In the genomic region with DNA sequence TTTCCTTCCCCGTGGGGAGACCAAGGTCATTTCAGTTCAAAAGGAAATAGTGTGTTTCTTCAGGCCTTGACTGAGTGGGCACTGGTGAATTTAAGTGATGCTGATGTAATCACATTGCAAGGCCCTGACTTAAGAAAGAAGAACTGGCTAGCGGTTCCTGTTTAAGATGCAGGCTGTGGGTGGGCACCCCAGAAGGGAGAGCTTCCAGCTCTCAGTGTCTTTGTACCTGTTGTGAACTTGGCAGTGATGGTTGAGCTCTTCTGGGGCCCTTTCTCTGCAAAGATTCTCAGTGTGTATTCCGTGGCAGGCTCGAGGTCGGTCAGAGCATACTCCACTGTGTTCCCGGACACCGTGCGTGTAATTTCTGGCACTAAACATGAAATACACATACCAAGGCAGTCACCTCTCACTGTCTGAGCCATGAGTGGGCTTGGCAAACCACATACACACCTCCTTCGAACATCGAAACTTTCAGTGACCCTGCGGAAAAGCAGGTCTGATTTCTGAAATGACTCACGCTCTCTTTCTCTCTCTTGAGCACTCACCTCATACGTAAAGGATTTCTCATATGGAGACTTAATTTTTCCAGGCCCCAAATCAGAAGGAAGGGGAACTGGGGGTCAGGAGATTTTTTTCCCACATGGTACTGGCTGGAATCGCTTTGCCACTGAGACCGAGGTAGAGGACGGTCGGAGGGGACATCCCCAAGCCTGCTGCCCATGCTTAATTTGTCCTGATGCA, we compare ENCODE assay signal across 1 cellular context.
A peak's percentile ranks its signal among the peaks of the same experiment; 100 is the strongest.
TF ChIP-seq lines count a peak whose summit lies in the region.

No MANE protein-coding gene starts in this region.

TF ChIP-seq in GM12878, 131 proteins besides CTCF, POLR2A, EP300 and RAD21 (continued from another document and continues in another):
- TF ChIP-seq, protein P1, sequence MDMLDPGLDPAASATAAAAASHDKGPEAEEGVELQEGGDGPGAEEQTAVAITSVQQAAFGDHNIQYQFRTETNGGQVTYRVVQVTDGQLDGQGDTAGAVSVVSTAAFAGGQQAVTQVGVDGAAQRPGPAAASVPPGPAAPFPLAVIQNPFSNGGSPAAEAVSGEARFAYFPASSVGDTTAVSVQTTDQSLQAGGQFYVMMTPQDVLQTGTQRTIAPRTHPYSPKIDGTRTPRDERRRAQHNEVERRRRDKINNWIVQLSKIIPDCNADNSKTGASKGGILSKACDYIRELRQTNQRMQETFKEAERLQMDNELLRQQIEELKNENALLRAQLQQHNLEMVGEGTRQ (IDR thresholded peaks at IDR 0.05; ENCODE audit: borderline replicate concordance, low read depth, low read length): no peak
- TF ChIP-seq BMI1 (IDR thresholded peaks at IDR 0.05; ENCODE audit: borderline replicate concordance) (peak; percentile 71; the same call in 1 of the 2 replicates), NRF1 (conservative IDR thresholded peaks at IDR 0.05; ENCODE audit: low read depth, low read length) (no peak), CREB1 (IDR thresholded peaks at IDR 0.05; ENCODE audit: low read depth) (peak; percentile 54), FOS (IDR thresholded peaks at IDR 0.05; ENCODE audit: borderline replicate concordance, extremely low read depth, insufficient read length) (no peak), SIX5 (IDR thresholded peaks at IDR 0.05; ENCODE audit: low read depth, low read length, severe bottlenecking) (no peak), NFIC (IDR thresholded peaks at IDR 0.05; ENCODE audit: low read depth, low read length) (peak; percentile 93), BACH1 (IDR thresholded peaks at IDR 0.05; ENCODE audit: borderline replicate concordance) (peak; percentile 65; the same call in 1 of the 2 replicates), RELA (IDR thresholded peaks at IDR 0.05; ENCODE audit: borderline replicate concordance, partially characterized antibody) (no peak), MTA3 (IDR thresholded peaks at IDR 0.05; ENCODE audit: borderline replicate concordance, low read length) (peak; percentile 94), STAT3 (IDR thresholded peaks at IDR 0.05; ENCODE audit: low read depth, low read length) (no peak), MEF2B (IDR thresholded peaks at IDR 0.05; ENCODE audit: partially characterized antibody, poor library complexity, severe bottlenecking) (peak; percentile 69), KLF5 (IDR thresholded peaks at IDR 0.05; ENCODE audit: partially characterized antibody) (no peak), BCL11A (IDR thresholded peaks at IDR 0.05; ENCODE audit: low read depth, low read length) (peak; percentile 92), CBFB (IDR thresholded peaks at IDR 0.05; ENCODE audit: low read depth) (peak; percentile 88; the same call in 1 of the 2 replicates), NFXL1 (IDR thresholded peaks at IDR 0.05; ENCODE audit: borderline replicate concordance) (no peak), KDM1A (IDR thresholded peaks at IDR 0.05; ENCODE audit: borderline replicate concordance) (no peak), KAT2A (conservative IDR thresholded peaks at IDR 0.05; ENCODE audit: control insufficient read depth, low read depth, low read length) (no peak)
- TF ChIP-seq, protein P2, sequence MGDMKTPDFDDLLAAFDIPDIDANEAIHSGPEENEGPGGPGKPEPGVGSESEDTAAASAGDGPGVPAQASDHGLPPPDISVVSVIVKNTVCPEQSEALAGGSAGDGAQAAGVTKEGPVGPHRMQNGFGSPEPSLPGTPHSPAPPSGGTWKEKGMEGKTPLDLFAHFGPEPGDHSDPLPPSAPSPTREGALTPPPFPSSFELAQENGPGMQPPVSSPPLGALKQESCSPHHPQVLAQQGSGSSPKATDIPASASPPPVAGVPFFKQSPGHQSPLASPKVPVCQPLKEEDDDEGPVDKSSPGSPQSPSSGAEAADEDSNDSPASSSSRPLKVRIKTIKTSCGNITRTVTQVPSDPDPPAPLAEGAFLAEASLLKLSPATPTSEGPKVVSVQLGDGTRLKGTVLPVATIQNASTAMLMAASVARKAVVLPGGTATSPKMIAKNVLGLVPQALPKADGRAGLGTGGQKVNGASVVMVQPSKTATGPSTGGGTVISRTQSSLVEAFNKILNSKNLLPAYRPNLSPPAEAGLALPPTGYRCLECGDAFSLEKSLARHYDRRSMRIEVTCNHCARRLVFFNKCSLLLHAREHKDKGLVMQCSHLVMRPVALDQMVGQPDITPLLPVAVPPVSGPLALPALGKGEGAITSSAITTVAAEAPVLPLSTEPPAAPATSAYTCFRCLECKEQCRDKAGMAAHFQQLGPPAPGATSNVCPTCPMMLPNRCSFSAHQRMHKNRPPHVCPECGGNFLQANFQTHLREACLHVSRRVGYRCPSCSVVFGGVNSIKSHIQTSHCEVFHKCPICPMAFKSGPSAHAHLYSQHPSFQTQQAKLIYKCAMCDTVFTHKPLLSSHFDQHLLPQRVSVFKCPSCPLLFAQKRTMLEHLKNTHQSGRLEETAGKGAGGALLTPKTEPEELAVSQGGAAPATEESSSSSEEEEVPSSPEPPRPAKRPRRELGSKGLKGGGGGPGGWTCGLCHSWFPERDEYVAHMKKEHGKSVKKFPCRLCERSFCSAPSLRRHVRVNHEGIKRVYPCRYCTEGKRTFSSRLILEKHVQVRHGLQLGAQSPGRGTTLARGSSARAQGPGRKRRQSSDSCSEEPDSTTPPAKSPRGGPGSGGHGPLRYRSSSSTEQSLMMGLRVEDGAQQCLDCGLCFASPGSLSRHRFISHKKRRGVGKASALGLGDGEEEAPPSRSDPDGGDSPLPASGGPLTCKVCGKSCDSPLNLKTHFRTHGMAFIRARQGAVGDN (IDR thresholded peaks at IDR 0.05): no peak
- TF ChIP-seq, protein P3, sequence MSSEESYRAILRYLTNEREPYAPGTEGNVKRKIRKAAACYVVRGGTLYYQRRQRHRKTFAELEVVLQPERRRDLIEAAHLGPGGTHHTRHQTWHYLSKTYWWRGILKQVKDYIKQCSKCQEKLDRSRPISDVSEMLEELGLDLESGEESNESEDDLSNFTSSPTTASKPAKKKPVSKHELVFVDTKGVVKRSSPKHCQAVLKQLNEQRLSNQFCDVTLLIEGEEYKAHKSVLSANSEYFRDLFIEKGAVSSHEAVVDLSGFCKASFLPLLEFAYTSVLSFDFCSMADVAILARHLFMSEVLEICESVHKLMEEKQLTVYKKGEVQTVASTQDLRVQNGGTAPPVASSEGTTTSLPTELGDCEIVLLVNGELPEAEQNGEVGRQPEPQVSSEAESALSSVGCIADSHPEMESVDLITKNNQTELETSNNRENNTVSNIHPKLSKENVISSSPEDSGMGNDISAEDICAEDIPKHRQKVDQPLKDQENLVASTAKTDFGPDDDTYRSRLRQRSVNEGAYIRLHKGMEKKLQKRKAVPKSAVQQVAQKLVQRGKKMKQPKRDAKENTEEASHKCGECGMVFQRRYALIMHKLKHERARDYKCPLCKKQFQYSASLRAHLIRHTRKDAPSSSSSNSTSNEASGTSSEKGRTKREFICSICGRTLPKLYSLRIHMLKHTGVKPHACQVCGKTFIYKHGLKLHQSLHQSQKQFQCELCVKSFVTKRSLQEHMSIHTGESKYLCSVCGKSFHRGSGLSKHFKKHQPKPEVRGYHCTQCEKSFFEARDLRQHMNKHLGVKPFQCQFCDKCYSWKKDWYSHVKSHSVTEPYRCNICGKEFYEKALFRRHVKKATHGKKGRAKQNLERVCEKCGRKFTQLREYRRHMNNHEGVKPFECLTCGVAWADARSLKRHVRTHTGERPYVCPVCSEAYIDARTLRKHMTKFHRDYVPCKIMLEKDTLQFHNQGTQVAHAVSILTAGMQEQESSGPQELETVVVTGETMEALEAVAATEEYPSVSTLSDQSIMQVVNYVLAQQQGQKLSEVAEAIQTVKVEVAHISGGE (CRISPR knock-in tag; IDR thresholded peaks at IDR 0.05): no peak
- TF ChIP-seq, protein P4, sequence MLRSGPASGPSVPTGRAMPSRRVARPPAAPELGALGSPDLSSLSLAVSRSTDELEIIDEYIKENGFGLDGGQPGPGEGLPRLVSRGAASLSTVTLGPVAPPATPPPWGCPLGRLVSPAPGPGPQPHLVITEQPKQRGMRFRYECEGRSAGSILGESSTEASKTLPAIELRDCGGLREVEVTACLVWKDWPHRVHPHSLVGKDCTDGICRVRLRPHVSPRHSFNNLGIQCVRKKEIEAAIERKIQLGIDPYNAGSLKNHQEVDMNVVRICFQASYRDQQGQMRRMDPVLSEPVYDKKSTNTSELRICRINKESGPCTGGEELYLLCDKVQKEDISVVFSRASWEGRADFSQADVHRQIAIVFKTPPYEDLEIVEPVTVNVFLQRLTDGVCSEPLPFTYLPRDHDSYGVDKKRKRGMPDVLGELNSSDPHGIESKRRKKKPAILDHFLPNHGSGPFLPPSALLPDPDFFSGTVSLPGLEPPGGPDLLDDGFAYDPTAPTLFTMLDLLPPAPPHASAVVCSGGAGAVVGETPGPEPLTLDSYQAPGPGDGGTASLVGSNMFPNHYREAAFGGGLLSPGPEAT (IDR thresholded peaks at IDR 0.05; ENCODE audit: low read depth): peak; percentile 89
- TF ChIP-seq, protein P5, sequence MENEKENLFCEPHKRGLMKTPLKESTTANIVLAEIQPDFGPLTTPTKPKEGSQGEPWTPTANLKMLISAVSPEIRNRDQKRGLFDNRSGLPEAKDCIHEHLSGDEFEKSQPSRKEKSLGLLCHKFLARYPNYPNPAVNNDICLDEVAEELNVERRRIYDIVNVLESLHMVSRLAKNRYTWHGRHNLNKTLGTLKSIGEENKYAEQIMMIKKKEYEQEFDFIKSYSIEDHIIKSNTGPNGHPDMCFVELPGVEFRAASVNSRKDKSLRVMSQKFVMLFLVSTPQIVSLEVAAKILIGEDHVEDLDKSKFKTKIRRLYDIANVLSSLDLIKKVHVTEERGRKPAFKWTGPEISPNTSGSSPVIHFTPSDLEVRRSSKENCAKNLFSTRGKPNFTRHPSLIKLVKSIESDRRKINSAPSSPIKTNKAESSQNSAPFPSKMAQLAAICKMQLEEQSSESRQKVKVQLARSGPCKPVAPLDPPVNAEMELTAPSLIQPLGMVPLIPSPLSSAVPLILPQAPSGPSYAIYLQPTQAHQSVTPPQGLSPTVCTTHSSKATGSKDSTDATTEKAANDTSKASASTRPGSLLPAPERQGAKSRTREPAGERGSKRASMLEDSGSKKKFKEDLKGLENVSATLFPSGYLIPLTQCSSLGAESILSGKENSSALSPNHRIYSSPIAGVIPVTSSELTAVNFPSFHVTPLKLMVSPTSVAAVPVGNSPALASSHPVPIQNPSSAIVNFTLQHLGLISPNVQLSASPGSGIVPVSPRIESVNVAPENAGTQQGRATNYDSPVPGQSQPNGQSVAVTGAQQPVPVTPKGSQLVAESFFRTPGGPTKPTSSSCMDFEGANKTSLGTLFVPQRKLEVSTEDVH (IDR thresholded peaks at IDR 0.05; ENCODE audit: low read depth, partially characterized antibody): no peak
- TF ChIP-seq, protein P6, sequence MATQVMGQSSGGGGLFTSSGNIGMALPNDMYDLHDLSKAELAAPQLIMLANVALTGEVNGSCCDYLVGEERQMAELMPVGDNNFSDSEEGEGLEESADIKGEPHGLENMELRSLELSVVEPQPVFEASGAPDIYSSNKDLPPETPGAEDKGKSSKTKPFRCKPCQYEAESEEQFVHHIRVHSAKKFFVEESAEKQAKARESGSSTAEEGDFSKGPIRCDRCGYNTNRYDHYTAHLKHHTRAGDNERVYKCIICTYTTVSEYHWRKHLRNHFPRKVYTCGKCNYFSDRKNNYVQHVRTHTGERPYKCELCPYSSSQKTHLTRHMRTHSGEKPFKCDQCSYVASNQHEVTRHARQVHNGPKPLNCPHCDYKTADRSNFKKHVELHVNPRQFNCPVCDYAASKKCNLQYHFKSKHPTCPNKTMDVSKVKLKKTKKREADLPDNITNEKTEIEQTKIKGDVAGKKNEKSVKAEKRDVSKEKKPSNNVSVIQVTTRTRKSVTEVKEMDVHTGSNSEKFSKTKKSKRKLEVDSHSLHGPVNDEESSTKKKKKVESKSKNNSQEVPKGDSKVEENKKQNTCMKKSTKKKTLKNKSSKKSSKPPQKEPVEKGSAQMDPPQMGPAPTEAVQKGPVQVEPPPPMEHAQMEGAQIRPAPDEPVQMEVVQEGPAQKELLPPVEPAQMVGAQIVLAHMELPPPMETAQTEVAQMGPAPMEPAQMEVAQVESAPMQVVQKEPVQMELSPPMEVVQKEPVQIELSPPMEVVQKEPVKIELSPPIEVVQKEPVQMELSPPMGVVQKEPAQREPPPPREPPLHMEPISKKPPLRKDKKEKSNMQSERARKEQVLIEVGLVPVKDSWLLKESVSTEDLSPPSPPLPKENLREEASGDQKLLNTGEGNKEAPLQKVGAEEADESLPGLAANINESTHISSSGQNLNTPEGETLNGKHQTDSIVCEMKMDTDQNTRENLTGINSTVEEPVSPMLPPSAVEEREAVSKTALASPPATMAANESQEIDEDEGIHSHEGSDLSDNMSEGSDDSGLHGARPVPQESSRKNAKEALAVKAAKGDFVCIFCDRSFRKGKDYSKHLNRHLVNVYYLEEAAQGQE (IDR thresholded peaks at IDR 0.05; ENCODE audit: low read depth, low read length): no peak
- TF ChIP-seq, protein P7, sequence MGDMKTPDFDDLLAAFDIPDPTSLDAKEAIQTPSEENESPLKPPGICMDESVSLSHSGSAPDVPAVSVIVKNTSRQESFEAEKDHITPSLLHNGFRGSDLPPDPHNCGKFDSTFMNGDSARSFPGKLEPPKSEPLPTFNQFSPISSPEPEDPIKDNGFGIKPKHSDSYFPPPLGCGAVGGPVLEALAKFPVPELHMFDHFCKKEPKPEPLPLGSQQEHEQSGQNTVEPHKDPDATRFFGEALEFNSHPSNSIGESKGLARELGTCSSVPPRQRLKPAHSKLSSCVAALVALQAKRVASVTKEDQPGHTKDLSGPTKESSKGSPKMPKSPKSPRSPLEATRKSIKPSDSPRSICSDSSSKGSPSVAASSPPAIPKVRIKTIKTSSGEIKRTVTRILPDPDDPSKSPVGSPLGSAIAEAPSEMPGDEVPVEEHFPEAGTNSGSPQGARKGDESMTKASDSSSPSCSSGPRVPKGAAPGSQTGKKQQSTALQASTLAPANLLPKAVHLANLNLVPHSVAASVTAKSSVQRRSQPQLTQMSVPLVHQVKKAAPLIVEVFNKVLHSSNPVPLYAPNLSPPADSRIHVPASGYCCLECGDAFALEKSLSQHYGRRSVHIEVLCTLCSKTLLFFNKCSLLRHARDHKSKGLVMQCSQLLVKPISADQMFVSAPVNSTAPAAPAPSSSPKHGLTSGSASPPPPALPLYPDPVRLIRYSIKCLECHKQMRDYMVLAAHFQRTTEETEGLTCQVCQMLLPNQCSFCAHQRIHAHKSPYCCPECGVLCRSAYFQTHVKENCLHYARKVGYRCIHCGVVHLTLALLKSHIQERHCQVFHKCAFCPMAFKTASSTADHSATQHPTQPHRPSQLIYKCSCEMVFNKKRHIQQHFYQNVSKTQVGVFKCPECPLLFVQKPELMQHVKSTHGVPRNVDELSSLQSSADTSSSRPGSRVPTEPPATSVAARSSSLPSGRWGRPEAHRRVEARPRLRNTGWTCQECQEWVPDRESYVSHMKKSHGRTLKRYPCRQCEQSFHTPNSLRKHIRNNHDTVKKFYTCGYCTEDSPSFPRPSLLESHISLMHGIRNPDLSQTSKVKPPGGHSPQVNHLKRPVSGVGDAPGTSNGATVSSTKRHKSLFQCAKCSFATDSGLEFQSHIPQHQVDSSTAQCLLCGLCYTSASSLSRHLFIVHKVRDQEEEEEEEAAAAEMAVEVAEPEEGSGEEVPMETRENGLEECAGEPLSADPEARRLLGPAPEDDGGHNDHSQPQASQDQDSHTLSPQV (IDR thresholded peaks at IDR 0.05): no peak
- TF ChIP-seq, protein P8, sequence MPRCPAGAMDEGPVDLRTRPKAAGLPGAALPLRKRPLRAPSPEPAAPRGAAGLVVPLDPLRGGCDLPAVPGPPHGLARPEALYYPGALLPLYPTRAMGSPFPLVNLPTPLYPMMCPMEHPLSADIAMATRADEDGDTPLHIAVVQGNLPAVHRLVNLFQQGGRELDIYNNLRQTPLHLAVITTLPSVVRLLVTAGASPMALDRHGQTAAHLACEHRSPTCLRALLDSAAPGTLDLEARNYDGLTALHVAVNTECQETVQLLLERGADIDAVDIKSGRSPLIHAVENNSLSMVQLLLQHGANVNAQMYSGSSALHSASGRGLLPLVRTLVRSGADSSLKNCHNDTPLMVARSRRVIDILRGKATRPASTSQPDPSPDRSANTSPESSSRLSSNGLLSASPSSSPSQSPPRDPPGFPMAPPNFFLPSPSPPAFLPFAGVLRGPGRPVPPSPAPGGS (IDR thresholded peaks at IDR 0.05; ENCODE audit: borderline replicate concordance, insufficient read depth, low read depth, low read length, poor library complexity, severe bottlenecking): peak; percentile 23
